In genomic region chr3:16982439-16982838, GRCh38 we compare ENCODE assay signal across 21 cellular contexts.
"Had no signal": no experiment of that assay in that cellular context is flagged by ENCODE, and none has a peak within 500 bp of the region (broad histone marks: within the 10 kb centered on the region; RNA-seq: fewer than 3 reads in every experiment).

No MANE protein-coding gene starts in this region.

- H3K4me1 Mint-ChIP-seq: neural crest cell had no signal

- H3K4me1 ChIP-seq: left lung, testis had no signal

- H3K27ac Mint-ChIP-seq: activated naive CD4-positive, alpha-beta T cell treated with anti-CD3 and anti-CD28 coated beads for 36 hours; activated naive CD8-positive, alpha-beta T cell treated with anti-CD3 and anti-CD28 coated beads, Interleukin-2, amount 50 U/mL, for 24 hours; dendritic cell treated with granulocyte-macrophage colony-stimulating factor and Interleukin-4, amounts not matched to agents 40 ng/mL and 50 ng/mL, for 4 days had no signal

- DNase-seq: activated CD4-positive, alpha-beta T cell treated with anti-CD3 and anti-CD28 coated beads, Interleukin-2, amount 50 U/mL, for 4 hours; activated effector memory CD4-positive, alpha-beta T cell treated with Interleukin-2 at 50 U/mL for 16 hours; activated naive CD4-positive, alpha-beta T cell treated with anti-CD3 and anti-CD28 coated beads for 36 hours; activated naive CD8-positive, alpha-beta T cell treated with anti-CD3 and anti-CD28 coated beads, Interleukin-2, amount 50 U/mL, for 24 hours; activated T-cell treated with anti-CD3 and anti-CD28 coated beads, Interleukin-2, amount 50 U/mL, for 48 hours; caudate nucleus; effector CD4-positive, alpha-beta T cell; foreskin fibroblast; kidney glomerular epithelial cell; left lung; mammary epithelial cell; midbrain; occipital lobe; stimulated activated CD4-positive, alpha-beta T cell treated with anti-CD3 and anti-CD28 coated beads, Interleukin-2, amount 100 ng/mL, for 48 hours; stimulated activated CD8-positive, alpha-beta memory T cell treated with anti-CD3 and anti-CD28 coated beads, Interleukin-4, amount 100 ng/mL, for 48 hours; stimulated activated naive B cell treated with anti-CD40 and anti-IgM and Interleukin-4, amounts not matched to agents 10 μg/mL and 1 μg/mL and 100 μg/mL, for 72 hours; T-helper 9 cell; testis; trophoblast cell had no signal

- H3K4me3 Mint-ChIP-seq: activated naive CD4-positive, alpha-beta T cell treated with anti-CD3 and anti-CD28 coated beads for 36 hours; activated naive CD8-positive, alpha-beta T cell treated with anti-CD3 and anti-CD28 coated beads, Interleukin-2, amount 50 U/mL, for 24 hours; dendritic cell treated with granulocyte-macrophage colony-stimulating factor and Interleukin-4, amounts not matched to agents 40 ng/mL and 50 ng/mL, for 4 days; neural crest cell; stimulated activated naive B cell treated with anti-CD40 and anti-IgM and Interleukin-4, amounts not matched to agents 10 μg/mL and 1 μg/mL and 100 μg/mL, for 72 hours had no signal

- ATAC-seq: activated naive CD8-positive, alpha-beta T cell treated with anti-CD3 and anti-CD28 coated beads, Interleukin-2, amount 50 U/mL, for 24 hours; left lung; stimulated activated naive B cell treated with anti-CD40 and anti-IgM and Interleukin-4, amounts not matched to agents 10 μg/mL and 1 μg/mL and 100 μg/mL, for 72 hours had no signal

- H3K36me3 ChIP-seq: left lung had no signal

- H3K27ac ChIP-seq: left lung, testis had no signal

- H3K9me3 Mint-ChIP-seq: activated naive CD4-positive, alpha-beta T cell treated with anti-CD3 and anti-CD28 coated beads for 36 hours; activated naive CD8-positive, alpha-beta T cell treated with anti-CD3 and anti-CD28 coated beads, Interleukin-2, amount 50 U/mL, for 24 hours; dendritic cell treated with granulocyte-macrophage colony-stimulating factor and Interleukin-4, amounts not matched to agents 40 ng/mL and 50 ng/mL, for 4 days; stimulated activated naive B cell treated with anti-CD40 and anti-IgM and Interleukin-4, amounts not matched to agents 10 μg/mL and 1 μg/mL and 100 μg/mL, for 72 hours had no signal

- H3K9me3 ChIP-seq: left lung, testis had no signal

- H3K27me3 ChIP-seq: left lung, testis had no signal

- H3K4me3 ChIP-seq: left lung, testis had no signal

- H3K27me3 Mint-ChIP-seq: activated naive CD8-positive, alpha-beta T cell treated with anti-CD3 and anti-CD28 coated beads, Interleukin-2, amount 50 U/mL, for 24 hours; dendritic cell treated with granulocyte-macrophage colony-stimulating factor and Interleukin-4, amounts not matched to agents 40 ng/mL and 50 ng/mL, for 4 days; stimulated activated naive B cell treated with anti-CD40 and anti-IgM and Interleukin-4, amounts not matched to agents 10 μg/mL and 1 μg/mL and 100 μg/mL, for 72 hours had no signal
